14 cellular contexts compared by ENCODE assay signal in the genomic region with DNA sequence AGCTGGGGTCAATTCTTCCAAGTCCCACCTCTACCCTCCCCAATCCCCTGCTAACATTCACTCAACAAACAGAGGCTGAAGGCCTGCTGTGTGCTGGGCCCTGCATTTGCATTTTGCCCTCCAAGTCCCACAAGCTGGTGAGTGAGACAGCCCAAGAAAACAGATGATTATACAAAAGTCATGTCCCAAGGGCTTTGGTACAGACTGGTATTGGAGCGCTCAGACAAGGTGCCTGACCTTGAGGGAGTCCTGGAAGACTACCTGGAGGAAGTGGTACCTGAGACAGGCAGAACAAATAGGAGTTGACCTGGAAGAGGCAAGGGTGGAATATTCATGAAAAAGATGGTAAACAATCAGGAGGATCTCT. TPM values are rescaled to one million over a fixed set of nuclear protein-coding genes. Genes with fewer than 3 reads are reported as not detected.
A peak's percentile ranks its signal among the peaks of the same experiment; 100 is the strongest.
DNase-seq lines count a peak whose midpoint lies in the region; TF ChIP-seq lines count a peak whose summit lies in the region.
"Had no signal": no experiment of that assay in that cellular context is flagged by ENCODE, and none has a peak within 500 bp of the region (broad histone marks: within the 10 kb centered on the region; RNA-seq: fewer than 3 reads in every experiment).

No MANE protein-coding gene starts in this region.

- TF ChIP-seq CTCF in endodermal cell (conservative IDR thresholded peaks at IDR 0.05) = no peak
- TF ChIP-seq CTCF in neural progenitor cell (IDR thresholded peaks at IDR 0.05) = no peak
- no peak for TF ChIP-seq CTCF in tibial nerve (IDR thresholded peaks at IDR 0.05)
- no peak for TF ChIP-seq CTCF in Calu3 (IDR thresholded peaks at IDR 0.05; ENCODE audit: unreplicated experiment)

- peak overlapping the region; percentile 96 for H3K27ac Mint-ChIP-seq in endodermal cell
- H3K27ac Mint-ChIP-seq in neural progenitor cell = peak overlapping the region; percentile 96
- H3K27ac Mint-ChIP-seq in Calu3 (ENCODE audit: unreplicated experiment) = no peak overlapping the region
- H3K27ac Mint-ChIP-seq: activated CD8-positive, alpha-beta T cell treated with anti-CD3 and anti-CD28 coated beads, Interleukin-2, amount 10 ng/mL, durations not matched to agents 7 days and 5 days; activated naive CD4-positive, alpha-beta T cell treated with anti-CD3 and anti-CD28 coated beads for 36 hours; CD14-positive monocyte had no signal

- H3K79me2 ChIP-seq in neural progenitor cell (ENCODE audit: low read depth) = no peaks in the 10 kb centered on the region

- peak overlapping the region; percentile 93 for H3K27ac ChIP-seq in HUES64 (ENCODE audit: low read depth, low read length)
- H3K27ac ChIP-seq in endodermal cell (ENCODE audit: low read depth, low read length) = peak overlapping the region; percentile 36
- H3K27ac ChIP-seq in neural progenitor cell = peak overlapping the region; percentile 77
- H3K27ac ChIP-seq in tibial nerve = peak overlapping the region in 2 of 4 donors; percentile 71 to 74

- H3K27me3 ChIP-seq in HUES64 (ENCODE audit: insufficient read depth, low read length) = peaks cover 6% of the 10 kb centered on the region
- peaks cover 6% of the 10 kb centered on the region for H3K27me3 ChIP-seq in endodermal cell (ENCODE audit: control insufficient read depth, insufficient read depth, low read length, poor library complexity, severe bottlenecking)
- peaks cover 6% of the 10 kb centered on the region for H3K27me3 ChIP-seq in neural progenitor cell
- no peaks in the 10 kb centered on the region for H3K27me3 ChIP-seq in tibial nerve

- H3K4me3 ChIP-seq in HUES64 (ENCODE audit: low read length) = no peak overlapping the region
- H3K4me3 ChIP-seq in endodermal cell (ENCODE audit: low read length) = peak overlapping the region; percentile 61
- H3K4me3 ChIP-seq in neural progenitor cell = peak overlapping the region; percentile 23
- peak overlapping the region; percentile 7 to 58 (median 11) for H3K4me3 ChIP-seq in tibial nerve

- in situ Hi-C loops in G401 (cut with HindIII; ENCODE audit: low sequenced_read_pairs) = no loop called here

- no peaks in the 10 kb centered on the region for H3K9me3 ChIP-seq in HUES64 (ENCODE audit: insufficient read depth, low read depth, low read length)
- H3K9me3 ChIP-seq in endodermal cell (ENCODE audit: control insufficient read depth, low read length) = no peaks in the 10 kb centered on the region
- no peaks in the 10 kb centered on the region for H3K9me3 ChIP-seq in neural progenitor cell (ENCODE audit: low read depth)
- no peaks in the 10 kb centered on the region for H3K9me3 ChIP-seq in tibial nerve

- H3K4me2 ChIP-seq in neural progenitor cell = peak overlapping the region; percentile 76

- no peak for TF ChIP-seq POLR2A in tibial nerve (IDR thresholded peaks at IDR 0.05)

- H3K27me3 Mint-ChIP-seq in endodermal cell (ENCODE audit: insufficient read depth) (peaks cover 12% of the 10 kb centered on the region), neural progenitor cell (ENCODE audit: insufficient read depth, low read depth) (peaks cover 13% of the 10 kb centered on the region), Calu3 (ENCODE audit: unreplicated experiment) (peaks cover 25% of the 10 kb centered on the region)

- TF ChIP-seq EP300 in tibial nerve (IDR thresholded peaks at IDR 0.05) = no peak

- H4K20me1 ChIP-seq in neural progenitor cell (ENCODE audit: low read depth) = peaks cover 4% of the 10 kb centered on the region

- DNase-seq in endodermal cell (no peak), neural progenitor cell (ENCODE audit: low spot score) (no peak), tibial nerve (ENCODE audit: low spot score in 2 of 2) (no peak), G401 (ENCODE audit: low spot score) (no peak), NCI-H2196 treated with DMSO at 0.1 percent for 48 hours (lab: John Stamatoyannopoulos, UW; ENCODE audit: unreplicated experiment) (no peak), Calu3 (no peak)
- DNase-seq: activated CD8-positive, alpha-beta T cell treated with anti-CD3 and anti-CD28 coated beads, Interleukin-2, amount 10 ng/mL, durations not matched to agents 7 days and 5 days; activated naive CD4-positive, alpha-beta T cell treated with anti-CD3 and anti-CD28 coated beads for 36 hours; central memory CD4-positive, alpha-beta T cell; EL; NCI-H1048 had no signal

- H2AFZ ChIP-seq in neural progenitor cell (replicated peaks) = no peak overlapping the region

- peaks cover 45% of the 10 kb centered on the region for H3F3A ChIP-seq in neural progenitor cell (ENCODE audit: low read depth)

- intact Hi-C loops in Calu3 (cut with micrococcal nuclease; ENCODE audit: unreplicated experiment) = no loop called here

- peaks cover 40% of the 10 kb centered on the region for H3K4me1 Mint-ChIP-seq in endodermal cell
- H3K4me1 Mint-ChIP-seq in neural progenitor cell = peaks cover 71% of the 10 kb centered on the region
- peaks cover 13% of the 10 kb centered on the region for H3K4me1 Mint-ChIP-seq in Calu3 (ENCODE audit: low read depth, unreplicated experiment)

- CTCF ChIA-PET in Calu3 (lab: Charles Lee) = interaction anchor here (1.0 kb wide), 1 partner anchor 47 kb away, joined by 3 read pairs; no protein-coding TSS in a partner anchor

- H3K9me3 Mint-ChIP-seq in endodermal cell (no peaks in the 10 kb centered on the region), neural progenitor cell (no peaks in the 10 kb centered on the region), Calu3 (ENCODE audit: low read depth, unreplicated experiment) (no peaks in the 10 kb centered on the region)
- H3K9me3 Mint-ChIP-seq: activated naive CD4-positive, alpha-beta T cell treated with anti-CD3 and anti-CD28 coated beads for 36 hours had no signal

- no peak overlapping the region for H3K9ac ChIP-seq in HUES64 (ENCODE audit: low read depth, low read length)
- H3K9ac ChIP-seq in endodermal cell (ENCODE audit: extremely low read depth, low read length, poor library complexity, severe bottlenecking) = peak overlapping the region; percentile 47
- no peak overlapping the region for H3K9ac ChIP-seq in neural progenitor cell

- WGBS in HUES64 = 81% methylated on average over 1 of the region's 1 CpG
- WGBS in endodermal cell (ENCODE audit: insufficient coverage in 1 of 2, insufficient read length in 1 of 2), 2 experiments = 90 to 91% methylated on average over 1 of the region's 1 CpG
- 86 to 88% methylated on average over 1 of the region's 1 CpG for WGBS in tibial nerve, 2 donors

- H3K4me1 ChIP-seq in HUES64 (ENCODE audit: insufficient read depth, low read length) = peaks cover 16% of the 10 kb centered on the region
- H3K4me1 ChIP-seq in endodermal cell (ENCODE audit: control insufficient read depth, insufficient read depth, low read length) = peaks cover 3% of the 10 kb centered on the region
- H3K4me1 ChIP-seq in neural progenitor cell = peaks cover 46% of the 10 kb centered on the region
- peaks cover 0 to 45% (median 2%) of the 10 kb centered on the region in 4 donors for H3K4me1 ChIP-seq in tibial nerve

- H3K36me3 Mint-ChIP-seq in endodermal cell (ENCODE audit: low read depth) (no peaks in the 10 kb centered on the region), neural progenitor cell (no peaks in the 10 kb centered on the region), Calu3 (ENCODE audit: insufficient read depth, unreplicated experiment) (peaks cover 7% of the 10 kb centered on the region)
- H3K36me3 Mint-ChIP-seq: CD14-positive monocyte had no signal

- no TSS peak for BruUV-seq in Calu3 (replicated peaks; lab: Mats Ljungman, UMichigan)

- H3K36me3 ChIP-seq in HUES64 (ENCODE audit: insufficient read depth, low read length) (no peaks in the 10 kb centered on the region), endodermal cell (ENCODE audit: control insufficient read depth, insufficient read depth, low read length) (no peaks in the 10 kb centered on the region), neural progenitor cell (no peaks in the 10 kb centered on the region), tibial nerve (no peaks in the 10 kb centered on the region)

- H3K4me3 Mint-ChIP-seq in endodermal cell (peak overlapping the region; percentile 54), neural progenitor cell (peak overlapping the region; percentile 75), Calu3 (ENCODE audit: low read depth, unreplicated experiment) (no peak overlapping the region)
- H3K4me3 Mint-ChIP-seq: activated CD8-positive, alpha-beta T cell treated with anti-CD3 and anti-CD28 coated beads, Interleukin-2, amount 10 ng/mL, durations not matched to agents 7 days and 5 days; activated naive CD4-positive, alpha-beta T cell treated with anti-CD3 and anti-CD28 coated beads for 36 hours; CD14-positive monocyte had no signal

RNA-seq across cellular contexts. Expression of a gene that starts 4.2 kb away (rescaled TPM):
- 0.25 TPM for polyA plus RNA-seq in HUES64 (2013, experiment 1 of 2)
- 0.38 TPM for polyA plus RNA-seq in HUES64 (2013, experiment 2 of 2)
- under 1 TPM; 0.31 to 0.60 TPM for total RNA-seq in endodermal cell
- polyA plus RNA-seq in endodermal cell (2013, experiment 1 of 2) = 1.5 TPM
- polyA plus RNA-seq in endodermal cell (2013, experiment 2 of 2) = 1.6 TPM
- total RNA-seq in neural progenitor cell (ENCODE audit: low replicate concordance) = 0.37 and 1.2 TPM in 2 replicates
- total RNA-seq in tibial nerve = 100 to 1,000 TPM in 2 of 4 donors, 10 to 100 TPM in 2; 86.9 to 165 (median 107) TPM
- 2.4 and 2.5 TPM in 2 replicates for total RNA-seq in G401 (2014; rRNA removed; shearing (Covaris generic))
- total RNA-seq in Calu3 (2022) = not detected in 2 replicates
- total RNA-seq: activated CD8-positive, alpha-beta T cell treated with anti-CD3 and anti-CD28 coated beads, Interleukin-2, amount 10 ng/mL, durations not matched to agents 7 days and 5 days; activated naive CD4-positive, alpha-beta T cell treated with anti-CD3 and anti-CD28 coated beads for 36 hours; SK-MEL-5 had no signal
- polyA plus RNA-seq: CD14-positive monocyte had no signal

RNA-seq across cellular contexts. Expression of a gene that starts 13.2 kb away (rescaled TPM):
- polyA plus RNA-seq in HUES64 (2013, experiment 1 of 2) = 48.7 TPM
- 46.6 TPM for polyA plus RNA-seq in HUES64 (2013, experiment 2 of 2)
- 10 to 100 TPM; 41.7 to 47.4 TPM for total RNA-seq in endodermal cell
- polyA plus RNA-seq in endodermal cell (2013, experiment 1 of 2) = 47.7 TPM
- polyA plus RNA-seq in endodermal cell (2013, experiment 2 of 2) = 46.4 TPM
- 34.5 and 50.5 TPM in 2 replicates for total RNA-seq in neural progenitor cell (ENCODE audit: low replicate concordance)
- 10 to 100 TPM; 16.2 to 31.8 (median 21.0) TPM for total RNA-seq in tibial nerve
- 71.1 and 85.0 TPM in 2 replicates for total RNA-seq in G401 (2014; rRNA removed; shearing (Covaris generic))
- 78.5 and 85.3 TPM in 2 replicates for total RNA-seq in Calu3 (2022)

RNA-seq across cellular contexts. Expression of a gene that starts 40.3 kb away (rescaled TPM):
- polyA plus RNA-seq in HUES64 (2013, experiment 1 of 2) = 31.1 TPM
- 37.5 TPM for polyA plus RNA-seq in HUES64 (2013, experiment 2 of 2)
- total RNA-seq in endodermal cell (10 to 100 TPM; 46.6 to 73.5 TPM), neural progenitor cell (ENCODE audit: low replicate concordance) (48.7 and 70.3 TPM in 2 replicates), tibial nerve (100 to 1,000 TPM; 107 to 168 (median 135) TPM), Calu3 (2022) (86.1 and 91.6 TPM in 2 replicates)
- 46.5 TPM for polyA plus RNA-seq in endodermal cell (2013, experiment 1 of 2)
- 49.5 TPM for polyA plus RNA-seq in endodermal cell (2013, experiment 2 of 2)
- 60.2 and 79.5 TPM in 2 replicates for total RNA-seq in G401 (2014; rRNA removed; shearing (Covaris generic))

RNA-seq across cellular contexts. Expression of a gene that starts 53.4 kb away (rescaled TPM):
- polyA plus RNA-seq in HUES64 (2013, experiment 1 of 2) = 3.5 TPM
- 8.4 TPM for polyA plus RNA-seq in HUES64 (2013, experiment 2 of 2)
- total RNA-seq in endodermal cell (1 to 10 TPM; 5.8 to 7.3 TPM), neural progenitor cell (ENCODE audit: low replicate concordance) (3.0 and 9.9 TPM in 2 replicates), tibial nerve (10 to 100 TPM; 42.6 to 76.6 (median 66.4) TPM), Calu3 (2022) (9.9 and 13.7 TPM in 2 replicates)
- 12.7 TPM for polyA plus RNA-seq in endodermal cell (2013, experiment 1 of 2)
- polyA plus RNA-seq in endodermal cell (2013, experiment 2 of 2) = 11.1 TPM
- total RNA-seq in G401 (2014; rRNA removed; shearing (Covaris generic)) = 0.31 and 4.2 TPM in 2 replicates

Comparison
In these comparisons a context has a peak if more than half of its experiments do, and no peak if none do; other contexts are left out.
1. RNA of a gene that starts 4.2 kb away (total RNA-seq): 86.9 to 165 TPM in tibial nerve; 2.4 to 2.5 TPM in G401, 0.31 to 0.60 TPM in endodermal cell, 0.37 to 1.2 TPM in neural progenitor cell and not detected in Calu3; every median in the first group is over 10 times any median in the second.